ENCODE assay signal across 11 cellular contexts in the genomic region with DNA sequence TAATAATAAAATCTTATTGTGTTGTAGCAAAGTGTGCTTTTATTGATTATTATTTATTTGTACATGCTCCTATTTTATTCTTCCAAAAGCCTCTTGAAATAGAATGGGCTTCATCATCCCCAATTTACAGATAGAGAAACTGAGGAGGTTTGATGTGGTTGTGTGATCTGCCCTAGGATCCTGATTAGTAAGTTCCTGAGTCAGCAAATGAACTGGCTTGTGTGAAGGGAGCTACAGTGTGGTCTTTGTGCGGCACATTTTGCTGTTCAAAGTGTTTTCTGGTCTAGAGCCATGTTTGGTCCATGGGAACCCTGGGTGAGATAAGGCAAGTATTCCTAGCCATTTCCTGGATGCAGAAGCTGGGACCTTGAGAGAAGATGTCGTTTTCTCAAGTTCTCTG.
"Had no signal": no experiment of that assay in that cellular context is flagged by ENCODE, and none has a peak within 500 bp of the region (broad histone marks: within the 10 kb centered on the region; RNA-seq: fewer than 3 reads in every experiment).

No MANE protein-coding gene starts in this region.

- H3K36me3 ChIP-seq: HAP-1 had no signal

- H2AFZ ChIP-seq: GM23248, GM23338 had no signal

- H3K4me1 ChIP-seq: HAP-1 had no signal

- H3K4me3 ChIP-seq: GM23248, GM23338, HAP-1 had no signal

- H3K9ac ChIP-seq: GM23248 had no signal

- DNase-seq: GM23248, GOT3, H7, H9, HCEC 1CT, HFFc6 had no signal

- H3K27ac ChIP-seq: GM23248 had no signal

- ATAC-seq: GM23338, HCT116 had no signal

- H3K4me2 ChIP-seq: GM23338 had no signal

- FAIRE-seq: H1, H54 had no signal

- H3K9me3 ChIP-seq: HAP-1 had no signal
